ENCODE assay signal across 2 cellular contexts in the genomic region with DNA sequence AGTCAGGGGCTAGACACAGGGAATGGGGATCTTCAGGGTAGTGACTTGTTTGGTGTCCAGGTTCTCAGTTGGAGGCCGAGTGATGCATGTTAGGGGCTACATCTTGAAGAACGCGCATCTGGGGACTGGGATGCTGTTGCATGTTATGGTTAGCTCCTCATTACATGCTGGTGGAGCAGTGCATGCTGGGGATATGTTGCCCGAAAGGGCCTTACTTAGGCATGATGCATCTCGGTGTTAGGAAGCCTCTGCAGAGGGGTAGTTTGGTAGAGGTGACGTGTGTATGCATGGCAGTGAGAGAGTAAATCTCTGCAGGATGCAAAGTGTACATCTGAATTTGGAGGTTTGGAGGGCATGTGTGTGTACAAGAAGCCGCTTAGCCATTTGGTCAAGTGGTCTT.
TF ChIP-seq lines count a peak whose summit lies in the region.

No MANE protein-coding gene starts in this region.

TF ChIP-seq in SK-N-SH, 30 proteins besides CTCF, POLR2A, EP300 and RAD21:
- TF ChIP-seq, protein P1, sequence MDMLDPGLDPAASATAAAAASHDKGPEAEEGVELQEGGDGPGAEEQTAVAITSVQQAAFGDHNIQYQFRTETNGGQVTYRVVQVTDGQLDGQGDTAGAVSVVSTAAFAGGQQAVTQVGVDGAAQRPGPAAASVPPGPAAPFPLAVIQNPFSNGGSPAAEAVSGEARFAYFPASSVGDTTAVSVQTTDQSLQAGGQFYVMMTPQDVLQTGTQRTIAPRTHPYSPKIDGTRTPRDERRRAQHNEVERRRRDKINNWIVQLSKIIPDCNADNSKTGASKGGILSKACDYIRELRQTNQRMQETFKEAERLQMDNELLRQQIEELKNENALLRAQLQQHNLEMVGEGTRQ (IDR thresholded peaks at IDR 0.05; ENCODE audit: borderline replicate concordance, low read depth, low read length), result no peak
- TF ChIP-seq IRF3 (IDR thresholded peaks at IDR 0.05; ENCODE audit: low read depth, low read length) (no peak), TEAD4 (IDR thresholded peaks at IDR 0.05; ENCODE audit: borderline replicate concordance, insufficient read depth) (no peak), POLR2AphosphoS5 (IDR thresholded peaks at IDR 0.05; ENCODE audit: low read depth, low read length) (no peak), JUND (IDR thresholded peaks at IDR 0.05) (no peak), MXI1 (IDR thresholded peaks at IDR 0.05; ENCODE audit: low read depth, low read length) (no peak), GATA2 (CRISPR knock-in tag; IDR thresholded peaks at IDR 0.05) (no peak), SIN3A (IDR thresholded peaks at IDR 0.05; ENCODE audit: borderline replicate concordance, low read depth, low read length) (no peak), FOXM1 (IDR thresholded peaks at IDR 0.05; ENCODE audit: low read depth) (no peak), TAF1 (IDR thresholded peaks at IDR 0.05; ENCODE audit: borderline replicate concordance, low read depth, low read length) (no peak), CHD2 (IDR thresholded peaks at IDR 0.05; ENCODE audit: low read length, partially characterized antibody) (no peak), RFX5 (IDR thresholded peaks at IDR 0.05; ENCODE audit: low read length) (no peak), ELF1 (IDR thresholded peaks at IDR 0.05) (no peak), YY1 (IDR thresholded peaks at IDR 0.05; ENCODE audit: low read depth) (no peak), GABPA (IDR thresholded peaks at IDR 0.05; ENCODE audit: low read depth) (no peak), NFIC (IDR thresholded peaks at IDR 0.05; ENCODE audit: borderline replicate concordance) (no peak)
- TF ChIP-seq, protein P2, sequence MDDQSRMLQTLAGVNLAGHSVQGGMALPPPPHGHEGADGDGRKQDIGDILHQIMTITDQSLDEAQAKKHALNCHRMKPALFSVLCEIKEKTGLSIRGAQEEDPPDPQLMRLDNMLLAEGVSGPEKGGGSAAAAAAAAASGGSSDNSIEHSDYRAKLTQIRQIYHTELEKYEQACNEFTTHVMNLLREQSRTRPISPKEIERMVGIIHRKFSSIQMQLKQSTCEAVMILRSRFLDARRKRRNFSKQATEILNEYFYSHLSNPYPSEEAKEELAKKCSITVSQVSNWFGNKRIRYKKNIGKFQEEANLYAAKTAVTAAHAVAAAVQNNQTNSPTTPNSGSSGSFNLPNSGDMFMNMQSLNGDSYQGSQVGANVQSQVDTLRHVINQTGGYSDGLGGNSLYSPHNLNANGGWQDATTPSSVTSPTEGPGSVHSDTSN (IDR thresholded peaks at IDR 0.05), result no peak
TF ChIP-seq in SK-N-SH: peak in this region for 0.

TF ChIP-seq in SK-N-SH treated with all-trans-retinoic acid at 6 μM for 48 hours, 23 proteins besides CTCF, POLR2A, EP300 and RAD21 (continued from another document):
- TF ChIP-seq TSHZ2 (CRISPR knock-in tag; IDR thresholded peaks at IDR 0.05), result no peak
- TF ChIP-seq, protein P3, sequence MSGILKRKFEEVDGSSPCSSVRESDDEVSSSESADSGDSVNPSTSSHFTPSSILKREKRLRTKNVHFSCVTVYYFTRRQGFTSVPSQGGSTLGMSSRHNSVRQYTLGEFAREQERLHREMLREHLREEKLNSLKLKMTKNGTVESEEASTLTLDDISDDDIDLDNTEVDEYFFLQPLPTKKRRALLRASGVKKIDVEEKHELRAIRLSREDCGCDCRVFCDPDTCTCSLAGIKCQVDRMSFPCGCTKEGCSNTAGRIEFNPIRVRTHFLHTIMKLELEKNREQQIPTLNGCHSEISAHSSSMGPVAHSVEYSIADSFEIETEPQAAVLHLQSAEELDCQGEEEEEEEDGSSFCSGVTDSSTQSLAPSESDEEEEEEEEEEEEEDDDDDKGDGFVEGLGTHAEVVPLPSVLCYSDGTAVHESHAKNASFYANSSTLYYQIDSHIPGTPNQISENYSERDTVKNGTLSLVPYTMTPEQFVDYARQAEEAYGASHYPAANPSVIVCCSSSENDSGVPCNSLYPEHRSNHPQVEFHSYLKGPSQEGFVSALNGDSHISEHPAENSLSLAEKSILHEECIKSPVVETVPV (CRISPR knock-in tag; IDR thresholded peaks at IDR 0.05), result no peak
- TF ChIP-seq SNAI2 (CRISPR knock-in tag; IDR thresholded peaks at IDR 0.05), result no peak
TF ChIP-seq in SK-N-SH treated with all-trans-retinoic acid at 6 μM for 48 hours: peak in this region for 0.
